Comparison of ENCODE assay signal across 8 cellular contexts in genomic region chr7:149195180-149196150, GRCh38. TPM values are rescaled to one million over a fixed set of nuclear protein-coding genes. Genes with fewer than 3 reads are reported as not detected.
A peak's percentile ranks its signal among the peaks of the same experiment; 100 is the strongest.
DNase-seq lines count a peak whose midpoint lies in the region; ATAC-seq and TF ChIP-seq lines count a peak whose summit lies in the region.

TSS of gene ZNF282 (plus strand) at chr7:149195546. CDS start at chr7:149195590, 44 bp downstream.

- H3K27ac Mint-ChIP-seq in chondrocyte (ENCODE audit: unreplicated experiment): peak within 1 kb of the TSS; percentile 89

- peak within 1 kb of the TSS; percentile 78 for H3K4me3 Mint-ChIP-seq in chondrocyte (ENCODE audit: unreplicated experiment)

- TF ChIP-seq POLR2A in GM18951 (IDR thresholded peaks at IDR 0.05; ENCODE audit: extremely low read depth, insufficient read depth, insufficient read length): peak; percentile 74

- in situ Hi-C loops in GM18951 (cut with MboI; ENCODE audit: low sequenced_read_pairs, unreplicated experiment): no loop called here

- ATAC-seq in HG03196 (IDR thresholded peaks at IDR 0.05; ENCODE audit: unreplicated experiment): peak; percentile 92

- no peaks in the 10 kb centered on the region for H3K27me3 Mint-ChIP-seq in chondrocyte (ENCODE audit: low read depth)

- DNase-seq in AG20443 (ENCODE audit: low spot score) (peak; percentile 98), NCI-H226 (peak; percentile 91), chondrocyte (ENCODE audit: low spot score) (peak; percentile 99), kidney tubule cell (ENCODE audit: low spot score) (peak; percentile 92)
- peak; percentile 59 to 72 for DNase-seq in activated CD4-positive, alpha-beta T cell treated with anti-CD3 and anti-CD28 coated beads for 24 hours (ENCODE audit: low read depth in 2 of 2)
- DNase-seq in stimulated activated CD4-positive, alpha-beta T cell treated with anti-CD3 and anti-CD28 coated beads, Interleukin-1b, Interleukin-23, amount 100 ng/mL, for 24 hours (ENCODE audit: low read depth in 4 of 4, low spot score in 1 of 4): peak; percentile 48 to 80 (median 58)

- TF ChIP-seq CTCF in chondrocyte (IDR thresholded peaks at IDR 0.05): peak; percentile 84

- peaks cover 39% of the 10 kb centered on the region for H3K4me1 Mint-ChIP-seq in chondrocyte (ENCODE audit: low read depth)

- peaks cover 16% of the 10 kb centered on the region for H3K36me3 Mint-ChIP-seq in chondrocyte (ENCODE audit: low read depth)

- no peaks in the 10 kb centered on the region for H3K9me3 Mint-ChIP-seq in chondrocyte (ENCODE audit: low read depth)

RNA-seq across cellular contexts. Expression of gene ZNF282, which starts in this region (rescaled TPM):
- 24.5 to 26.3 TPM (median 24.9 TPM) in 3 replicates for total RNA-seq in chondrocyte

Comparison
In these comparisons a context has a peak if more than half of its experiments do, and no peak if none do; other contexts are left out.
1. Peak in every context shown above with its lines: DNase-seq and ATAC-seq.